8 cellular contexts compared by ENCODE assay signal in the genomic region with DNA sequence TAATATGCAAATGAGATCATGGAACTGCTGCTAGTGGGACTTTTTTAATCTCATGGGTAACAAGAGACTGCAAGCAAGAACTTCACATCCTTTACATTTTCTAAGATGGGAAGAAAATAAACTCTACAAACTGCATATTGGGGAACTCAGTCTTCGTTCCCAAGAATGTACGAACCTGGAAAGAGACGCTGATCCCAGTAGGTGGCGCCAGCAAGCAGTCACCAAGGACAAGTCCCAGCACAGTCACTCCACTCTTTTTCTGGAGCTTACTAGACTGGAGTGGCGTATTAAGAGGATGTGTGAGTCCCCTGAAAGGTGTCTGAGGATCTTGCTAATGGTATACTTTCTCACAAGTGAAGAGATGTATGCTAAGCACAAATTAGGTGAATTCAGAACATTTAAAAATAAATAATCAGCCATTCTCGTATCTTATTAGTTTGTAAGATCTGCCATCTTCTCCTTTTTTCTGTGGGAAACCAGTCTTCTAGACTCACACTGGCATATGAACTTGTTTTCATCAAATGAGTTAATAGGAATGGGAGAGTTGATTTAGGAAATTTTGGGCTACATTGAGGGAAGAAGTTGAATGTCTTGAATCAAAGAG. TPM values are rescaled to one million over a fixed set of nuclear protein-coding genes. Genes with fewer than 3 reads are reported as not detected.
A peak's percentile ranks its signal among the peaks of the same experiment; 100 is the strongest.
DNase-seq lines count a peak whose midpoint lies in the region; ATAC-seq, FAIRE-seq and TF ChIP-seq lines count a peak whose summit lies in the region.

No MANE protein-coding gene starts in this region.

- no peak overlapping the region for H2BK20ac ChIP-seq in H1 (ENCODE audit: low read length)

- DNase-seq in GM06990 (ENCODE audit: extremely low read depth, insufficient read length) (no peak), NCI-H345 treated with DMSO at 0.1 percent for 48 hours (lab: John Stamatoyannopoulos, UW; ENCODE audit: unreplicated experiment) (peak; percentile 47), H1 (ENCODE audit: low read depth in 1 of 2, low spot score in 2 of 2) (peak; percentile 39 to 81), mucosa of gallbladder (ENCODE audit: low spot score) (peak; percentile 60), transverse colon (peak; percentile 63)
- DNase-seq in activated CD4-positive, alpha-beta T cell treated with anti-CD3 and anti-CD28 coated beads, Interleukin-2, amount 10 ng/mL, durations not matched to agents 24 days and 14 days, result peak; percentile 81

- no peak overlapping the region for H3K4ac ChIP-seq in H1 (replicated peaks; ENCODE audit: insufficient read length, low read depth, low read length)

- H3K23ac ChIP-seq in H1 (ENCODE audit: insufficient read length), result no peak overlapping the region

- TF ChIP-seq EP300 in H1 (IDR thresholded peaks at IDR 0.05; ENCODE audit: borderline replicate concordance in 1 of 2, low read depth in 2 of 2, low read length in 2 of 2) (no peak), transverse colon (IDR thresholded peaks at IDR 0.05; ENCODE audit: low read depth) (no peak)

- TF ChIP-seq RAD21 in H1 (IDR thresholded peaks at IDR 0.05 in 1 of 2, conservative IDR thresholded peaks at IDR 0.05 in 1 of 2; ENCODE audit: low read depth in 2 of 2, low read length in 2 of 2), result peak; percentile 81 to 84

- H3K79me2 ChIP-seq in H1 (ENCODE audit: control insufficient read depth in 1 of 2, insufficient read depth in 2 of 2, low read length in 2 of 2), result no peaks in the 10 kb centered on the region

- H3K18ac ChIP-seq in H1 (ENCODE audit: extremely low read depth, low read length), result no peak overlapping the region

- peak; percentile 91 for FAIRE-seq in H1 (lab: Jason Lieb, UNC)

- no peaks in the 10 kb centered on the region for H3K23me2 ChIP-seq in H1 (ENCODE audit: low read depth, low read length)

- H3K4me1 Mint-ChIP-seq in activated CD4-positive, alpha-beta T cell treated with anti-CD3 and anti-CD28 coated beads, Interleukin-2, amount 10 ng/mL, durations not matched to agents 24 days and 14 days, result peaks cover 6% of the 10 kb centered on the region

- no peak overlapping the region for H2BK5ac ChIP-seq in H1 (ENCODE audit: low read depth, low read length)

- H4K20me1 ChIP-seq in H1 (replicated peaks in 1 of 2; ENCODE audit: control insufficient read depth in 1 of 2, insufficient read depth in 2 of 2, low read length in 2 of 2), result no peaks in the 10 kb centered on the region

- in situ Hi-C loops in transverse colon (cut with MboI; ENCODE audit: low pct_ligation_motif_present in 1 of 4, low pct_unique_long_range_greater_than_20kb in 1 of 4, low sequenced_read_pairs in 3 of 4), result loop anchor here (10.0 to 25.0 kb wide), 5 partner anchors 325 to 1515 kb away; no protein-coding TSS in a partner anchor

- no peak overlapping the region for H3K4me3 Mint-ChIP-seq in activated CD4-positive, alpha-beta T cell treated with anti-CD3 and anti-CD28 coated beads, Interleukin-2, amount 10 ng/mL, durations not matched to agents 24 days and 14 days

- H3K27me3 ChIP-seq in GM06990 (replicated peaks; ENCODE audit: control insufficient read depth, insufficient read depth, low read length) (no peaks in the 10 kb centered on the region; the same call in 1 of the 2 replicates), H1 (replicated peaks in 1 of 4; ENCODE audit: control insufficient read depth in 3 of 4, extremely low read depth in 1 of 4, insufficient read depth in 3 of 4, low read length in 3 of 4) (no peaks in the 10 kb centered on the region), transverse colon (peaks cover 16% of the 10 kb centered on the region)

- intact Hi-C loops in activated CD4-positive, alpha-beta T cell treated with anti-CD3 and anti-CD28 coated beads, Interleukin-2, amount 10 ng/mL, durations not matched to agents 24 days and 14 days (cut with micrococcal nuclease), result loop anchor here (5.0 kb wide), 1 partner anchor 1517 kb away; no protein-coding TSS in a partner anchor
- intact Hi-C loops in transverse colon (cut with DNase I; ENCODE audit: low total_unique reads), result loop anchor here (5.0 to 10.0 kb wide), 3 partner anchors 322 to 1512 kb away; no protein-coding TSS in a partner anchor

- no peaks in the 10 kb centered on the region for H3K9me3 Mint-ChIP-seq in activated CD4-positive, alpha-beta T cell treated with anti-CD3 and anti-CD28 coated beads, Interleukin-2, amount 10 ng/mL, durations not matched to agents 24 days and 14 days

- H3K27ac Mint-ChIP-seq in activated CD4-positive, alpha-beta T cell treated with anti-CD3 and anti-CD28 coated beads, Interleukin-2, amount 10 ng/mL, durations not matched to agents 24 days and 14 days, result no peak overlapping the region

- TF ChIP-seq CTCF in GM06990 (IDR thresholded peaks at IDR 0.05; ENCODE audit: insufficient read depth, low read length, poor library complexity, severe bottlenecking) (peak; percentile 88), H1 (IDR thresholded peaks at IDR 0.05; ENCODE audit: control extremely low read depth in 1 of 3, insufficient read depth in 1 of 3, low read depth in 1 of 3, low read length in 3 of 3) (peak; percentile 77 to 86 (median 82)), transverse colon (IDR thresholded peaks at IDR 0.05) (peak in 4 of 5 experiments; percentile 29 to 54 (median 51))

- peaks cover 26% of the 10 kb centered on the region for H3K27me3 Mint-ChIP-seq in activated CD4-positive, alpha-beta T cell treated with anti-CD3 and anti-CD28 coated beads, Interleukin-2, amount 10 ng/mL, durations not matched to agents 24 days and 14 days

- H3K9me3 ChIP-seq in H1 (ENCODE audit: insufficient read depth in 2 of 2, low read depth in 1 of 2, low read length in 1 of 2) (no peaks in the 10 kb centered on the region), transverse colon (no peaks in the 10 kb centered on the region)

- no peak overlapping the region for H4K5ac ChIP-seq in H1 (ENCODE audit: insufficient read length, low read depth, low read length)

- H2BK120ac ChIP-seq in H1 (replicated peaks; ENCODE audit: low read depth, low read length), result no peak overlapping the region

- TF ChIP-seq POLR2A in H1 (IDR thresholded peaks at IDR 0.05; ENCODE audit: control extremely low read depth in 1 of 2, low read depth in 2 of 2, low read length in 2 of 2), result no peak
- TF ChIP-seq POLR2A in transverse colon (IDR thresholded peaks at IDR 0.05), result no peak

- H3K4me1 ChIP-seq in H1 (replicated peaks in 1 of 4; ENCODE audit: control insufficient read depth in 3 of 4, insufficient read depth in 4 of 4, low read length in 3 of 4) (no peaks in the 10 kb centered on the region), transverse colon (no peaks in the 10 kb centered on the region)

- no peak overlapping the region for H3K4me3 ChIP-seq in GM06990 (replicated peaks; ENCODE audit: low read depth, low read length)
- no peak overlapping the region for H3K4me3 ChIP-seq in H1 (ENCODE audit: extremely low read depth in 1 of 4, insufficient read depth in 2 of 4, low read depth in 3 of 4, low read length in 4 of 4)
- H3K4me3 ChIP-seq in transverse colon, result no peak overlapping the region

- no peak overlapping the region for H2BK12ac ChIP-seq in H1 (ENCODE audit: low read depth, low read length)

- H2AFZ ChIP-seq in H1 (ENCODE audit: low read length), result no peak overlapping the region

- H4K8ac ChIP-seq in H1 (ENCODE audit: extremely low read depth, insufficient read depth, low read length), result no peak overlapping the region

- ATAC-seq in HG02884 (IDR thresholded peaks at IDR 0.05; ENCODE audit: unreplicated experiment), result peak; percentile 52
- ATAC-seq in HG02852 (IDR thresholded peaks at IDR 0.05; ENCODE audit: unreplicated experiment), result no peak

- H3K9ac ChIP-seq in H1 (replicated peaks in 1 of 4; ENCODE audit: extremely low read depth in 1 of 4, low read depth in 3 of 4, low read length in 3 of 4), result no peak overlapping the region

- CTCF ChIA-PET in H1 (lab: Charles Lee; ENCODE audit: partially characterized antibody), result interaction anchor here (0.7 to 3.9 kb wide), 25 partner anchors 10 to 1516 kb away, joined by 3 to 50 read pairs (median 4); no protein-coding TSS in a partner anchor

- H3K27ac ChIP-seq in H1 (ENCODE audit: low read depth, low read length) (no peak overlapping the region), transverse colon (no peak overlapping the region)

- H3K56ac ChIP-seq in H1 (replicated peaks; ENCODE audit: insufficient read length, low read depth, low read length), result no peak overlapping the region

- H3K36me3 ChIP-seq in GM06990 (ENCODE audit: control insufficient read depth, insufficient read depth, low read length), result no peaks in the 10 kb centered on the region
- H3K36me3 ChIP-seq in H1 (ENCODE audit: control insufficient read depth in 2 of 4, insufficient read depth in 4 of 4, low read length in 3 of 4), result no peaks in the 10 kb centered on the region
- H3K36me3 ChIP-seq in transverse colon, result no peaks in the 10 kb centered on the region

- H3K4me2 ChIP-seq in H1 (ENCODE audit: insufficient read depth in 1 of 2, low read depth in 2 of 2, low read length in 2 of 2), result no peak overlapping the region

- no peak overlapping the region for H3K14ac ChIP-seq in H1 (ENCODE audit: insufficient read length)

- no peak overlapping the region for H2AK5ac ChIP-seq in H1 (ENCODE audit: low read depth, low read length)

- POLR2A ChIA-PET in H1 (lab: Charles Lee; ENCODE audit: partially characterized antibody), result no interaction called here

- H4K91ac ChIP-seq in H1 (replicated peaks; ENCODE audit: insufficient read length, low read length), result no peak overlapping the region

- no peaks in the 10 kb centered on the region for H3K79me1 ChIP-seq in H1 (ENCODE audit: low read depth, low read length)

- no peak overlapping the region for H2BK15ac ChIP-seq in H1 (ENCODE audit: low read length)

- H3K36me3 Mint-ChIP-seq in activated CD4-positive, alpha-beta T cell treated with anti-CD3 and anti-CD28 coated beads, Interleukin-2, amount 10 ng/mL, durations not matched to agents 24 days and 14 days (ENCODE audit: low read depth), result no peaks in the 10 kb centered on the region

- 31% methylated on average over 6 of the region's 6 CpGs; no CpG with 5 or more reads in 1 of the 2 experiments for WGBS in H1 (ENCODE audit: extremely low coverage in 1 of 2, insufficient coverage in 1 of 2, insufficient read length in 1 of 2, insufficient replicate concordance in 2 of 2, low coverage in 1 of 2, low lambda C conversion rate in 2 of 2, missing lambda C conversion rate in 1 of 2), 2 experiments
- 14 to 100% methylated on average over 1 to 6 of the region's 6 CpGs for WGBS in transverse colon (ENCODE audit: low coverage in 1 of 2), 2 donors

RNA-seq across cellular contexts. Expression of a gene that starts 16.0 kb away (rescaled TPM):
- total RNA-seq in activated CD4-positive, alpha-beta T cell treated with anti-CD3 and anti-CD28 coated beads, Interleukin-2, amount 10 ng/mL, durations not matched to agents 24 days and 14 days, result 155 and 162 TPM in 2 replicates
- total RNA-seq in H1 (2021; fragmentation: NEBNext Ultra II Directional; extraction: Animal tissue kit (Norgen Biotek cat#: 25700)), result 85.6 and 96.2 TPM in 2 replicates
- 13.4 and 18.8 TPM in 2 replicates for polyA plus RNA-seq in H1 (2011; rRNA removed)
- 39.5 TPM for polyA plus RNA-seq in H1 (2011; cell fraction: cytosol; rRNA removed)
- 20.2 TPM for polyA plus RNA-seq in H1 (2011; cell fraction: nucleus; rRNA removed)
- 43.4 to 94.0 TPM (median 52.3 TPM) in 4 replicates for polyA plus RNA-seq in H1 (2012, experiment 1 of 2)
- polyA plus RNA-seq in H1 (2012, experiment 2 of 2), result 3.2 TPM
- 81.6 TPM for polyA plus RNA-seq in H1 (2013, experiment 1 of 2)
- 79.8 TPM for polyA plus RNA-seq in H1 (2013, experiment 2 of 2)
- polyA minus RNA-seq in H1 (2011; rRNA and poly(A)+ RNA removed), result 37.8 and 56.9 TPM in 2 replicates
- polyA minus RNA-seq in H1 (2011; cell fraction: cytosol; rRNA and poly(A)+ RNA removed), result 27.0 TPM
- 97.5 TPM for polyA minus RNA-seq in H1 (2011; cell fraction: nucleus; rRNA and poly(A)+ RNA removed)
- total RNA-seq in mucosa of gallbladder (22.3 TPM), transverse colon (10 to 100 TPM in 3 of 4 donors, 1 to 10 TPM in 1; 8.6 to 35.6 (median 13.9) TPM)
